20 cellular contexts compared by ENCODE assay signal in genomic region chr15:62622775-62623174, GRCh38.
DNase-seq lines count a peak whose midpoint lies in the region; ATAC-seq, FAIRE-seq and TF ChIP-seq lines count a peak whose summit lies in the region.
"Had no signal": no experiment of that assay in that cellular context is flagged by ENCODE, and none has a peak within 500 bp of the region (broad histone marks: within the 10 kb centered on the region; RNA-seq: fewer than 3 reads in every experiment).

No MANE protein-coding gene starts in this region.

- dilution Hi-C loops in IMR-90 (cut with HindIII; ENCODE audit: low sequenced_read_pairs, unreplicated experiment), result no loop called here

- no peak overlapping the region for H4K5ac ChIP-seq in IMR-90 (ENCODE audit: low read depth, low read length)

- H3K36me3 ChIP-seq in IMR-90 (ENCODE audit: control insufficient read depth, insufficient read depth, low read length) (no peaks in the 10 kb centered on the region), WERI-Rb-1 (no peaks in the 10 kb centered on the region)

- H3K9me3 ChIP-seq in IMR-90 (ENCODE audit: control insufficient read depth, insufficient read depth, low read length), result no peaks in the 10 kb centered on the region
- H3K9me3 ChIP-seq in WERI-Rb-1 (ENCODE audit: severe bottlenecking), result no peaks in the 10 kb centered on the region
- H3K9me3 ChIP-seq: Caco-2 had no signal

- TF ChIP-seq CTCF in IMR-90 (conservative IDR thresholded peaks at IDR 0.05; ENCODE audit: low read depth, low read length) (no peak), WERI-Rb-1 (IDR thresholded peaks at IDR 0.05; ENCODE audit: low read depth, low read length) (no peak)

- no peak overlapping the region for H3K56ac ChIP-seq in IMR-90 (ENCODE audit: extremely low read depth, insufficient read depth, low read length)

- no TSS peak for BruUV-seq in IMR-90 (replicated peaks; lab: Mats Ljungman, UMichigan)

- no peak overlapping the region for H2BK5ac ChIP-seq in IMR-90 (ENCODE audit: low read depth, low read length, poor library complexity, severe bottlenecking)

- H4K8ac ChIP-seq in IMR-90 (ENCODE audit: low read depth in 2 of 2, low read length in 2 of 2), result no peak overlapping the region; a peak in 1 of 4 replicates

- peaks cover 17% of the 10 kb centered on the region for H3K4me1 ChIP-seq in IMR-90 (ENCODE audit: control insufficient read depth, insufficient read depth, low read length)

- peak; percentile 66 for FAIRE-seq in urothelium cell line (lab: Jason Lieb, UNC)
- FAIRE-seq: A204.1, HTR-8/SVneo had no signal

- 67% methylated on average over 1 of the region's 4 CpGs; no CpG with 5 or more reads in 1 of the 2 experiments for WGBS in IMR-90 (ENCODE audit: extremely low coverage in 2 of 2, insufficient read length in 1 of 2), 2 experiments

- no peak for ATAC-seq in IMR-90 (ENCODE audit: low read depth)
- ATAC-seq: HCT116 had no signal

- H3K9ac ChIP-seq in IMR-90 (ENCODE audit: low read depth, low read length), result no peak overlapping the region

- H2BK20ac ChIP-seq in IMR-90 (ENCODE audit: low read depth, low read length), result no peak overlapping the region

- no peak overlapping the region for H3K14ac ChIP-seq in IMR-90 (replicated peaks; ENCODE audit: low read depth, low read length)

- no peak for TF ChIP-seq RAD21 in IMR-90 (IDR thresholded peaks at IDR 0.05; ENCODE audit: low read length)

- TF ChIP-seq POLR2A in IMR-90 (IDR thresholded peaks at IDR 0.05; ENCODE audit: low read depth, low read length), result no peak

- H3K27ac ChIP-seq in IMR-90 (ENCODE audit: insufficient read depth, low read length) (no peak overlapping the region), WERI-Rb-1 (peak overlapping the region; percentile 45)
- H3K27ac ChIP-seq: C4-2B had no signal

- H3K4me3 ChIP-seq in IMR-90 (ENCODE audit: insufficient read depth, low read depth, low read length), result no peak overlapping the region
- H3K4me3 ChIP-seq in WERI-Rb-1 (ENCODE audit: low read depth, low read length), result no peak overlapping the region

- DNase-seq in IMR-90 (no peak), NCI-H82 treated with DMSO at 0.1 percent for 48 hours (lab: John Stamatoyannopoulos, UW; ENCODE audit: unreplicated experiment) (peak; percentile 96), WERI-Rb-1 (peak; percentile 81), urothelium cell line (ENCODE audit: low spot score) (no peak), Kasumi-1 (lab: John Stamatoyannopoulos, UW) (no peak), NCI-H1092 (lab: John Stamatoyannopoulos, UW) (no peak), islet precursor cell (no peak)
- DNase-seq in activated CD4-positive, alpha-beta T cell treated with anti-CD3 and anti-CD28 coated beads, Interleukin-2, amount 50 U/mL, for 48 hours, result no peak
- DNase-seq: ACHN; Caco-2; CD4-positive, alpha-beta T cell; DMS79 treated with DMSO at 0.1 percent for 48 hours; GF-D8; GOT3; H7; HFFc6 had no signal

- CTCF ChIA-PET in IMR-90 (lab: Yijun Ruan, JAX), result interaction anchor here (0.8 kb wide), 1 partner anchor 179 kb away, joined by 3 read pairs; no protein-coding TSS in a partner anchor

- H4K91ac ChIP-seq in IMR-90 (ENCODE audit: insufficient read depth, low read depth, low read length), result no peak overlapping the region

- POLR2A ChIA-PET in IMR-90 (lab: Charles Lee; ENCODE audit: unreplicated experiment), result no interaction called here

- H3K79me1 ChIP-seq in IMR-90 (ENCODE audit: low read depth in 1 of 2, low read length in 2 of 2), result peaks cover 4 to 10% of the 10 kb centered on the region in 2 experiments; a peak in 1 of 4 replicates

- H3K4ac ChIP-seq in IMR-90 (ENCODE audit: low read depth, low read length), result no peak overlapping the region

- H2BK15ac ChIP-seq in IMR-90 (ENCODE audit: low read depth, low read length), result no peak overlapping the region

- H3K18ac ChIP-seq in IMR-90 (ENCODE audit: low read depth, low read length), result no peak overlapping the region

- peaks cover 6% of the 10 kb centered on the region for H3K9me1 ChIP-seq in IMR-90 (ENCODE audit: insufficient read depth, low read length)

- intact Hi-C loops in IMR-90 (cut with micrococcal nuclease), result no loop called here

- H3K23ac ChIP-seq in IMR-90 (ENCODE audit: low read depth, low read length), result no peak overlapping the region

- no peak overlapping the region for H2AK9ac ChIP-seq in IMR-90 (replicated peaks; ENCODE audit: low read depth, low read length, poor library complexity)

- H3K27me3 ChIP-seq in IMR-90 (ENCODE audit: control insufficient read depth, insufficient read depth, low read length) (no peaks in the 10 kb centered on the region), WERI-Rb-1 (ENCODE audit: insufficient read depth, low read depth, severe bottlenecking) (no peaks in the 10 kb centered on the region)

- H2AK5ac ChIP-seq in IMR-90 (ENCODE audit: low read depth, low read length), result peak overlapping the region; percentile 20; the same call in 1 of the 2 replicates

- H2BK120ac ChIP-seq in IMR-90 (ENCODE audit: low read depth, low read length), result no peak overlapping the region

- no peaks in the 10 kb centered on the region; the same call in 1 of the 2 replicates for H4K20me1 ChIP-seq in IMR-90 (ENCODE audit: insufficient read depth, low read length)

- H3K4me2 ChIP-seq in IMR-90 (ENCODE audit: low read depth, low read length), result no peak overlapping the region

- H2AFZ ChIP-seq in IMR-90 (replicated peaks; ENCODE audit: low read length, poor library complexity), result no peak overlapping the region

- in situ Hi-C loops in IMR-90 (cut with MboI; ENCODE audit: low sequenced_read_pairs), result no loop called here

TF ChIP-seq in IMR-90, 13 proteins besides CTCF, POLR2A, EP300 and RAD21:
- TF ChIP-seq USF2 (IDR thresholded peaks at IDR 0.05; ENCODE audit: low read depth, low read length), result no peak

Comparison
In these comparisons a context has a peak if more than half of its experiments do, and no peak if none do; other contexts are left out.
1. DNase-seq: peak in NCI-H82 treated with DMSO at 0.1 percent for 48 hours (single experiment) and WERI-Rb-1 (single experiment); none in IMR-90 (single experiment), urothelium cell line (single experiment), Kasumi-1 (0 of 2), NCI-H1092 (single experiment), activated CD4-positive, alpha-beta T cell treated with anti-CD3 and anti-CD28 coated beads, Interleukin-2, amount 50 U/mL, for 48 hours (0 of 2) and islet precursor cell (single experiment).